21 cellular contexts compared by ENCODE assay signal in genomic region chr9:8571648-8572047, GRCh38.
A peak's percentile ranks its signal among the peaks of the same experiment; 100 is the strongest.
DNase-seq lines count a peak whose midpoint lies in the region; ATAC-seq and TF ChIP-seq lines count a peak whose summit lies in the region.
"Had no signal": no experiment of that assay in that cellular context is flagged by ENCODE, and none has a peak within 500 bp of the region (broad histone marks: within the 10 kb centered on the region; RNA-seq: fewer than 3 reads in every experiment).

No MANE protein-coding gene starts in this region.

- H3K36me3 Mint-ChIP-seq in nephron (ENCODE audit: low read depth) (peaks cover 6% of the 10 kb centered on the region), Calu3 (ENCODE audit: insufficient read depth, unreplicated experiment) (no peaks in the 10 kb centered on the region)
- H3K36me3 Mint-ChIP-seq: CD8-positive, alpha-beta T cell; IgD-negative memory B cell had no signal

- no peak overlapping the region for H3K4me3 ChIP-seq in right atrium auricular region
- H3K4me3 ChIP-seq: BLaER1 treated with 17β-estradiol and CSF1 and Interleukin-3, amounts not matched to agents 10 nM and 100 nM; GM12878; GM23338 had no signal

- H3K4me1 ChIP-seq in right atrium auricular region: no peaks in the 10 kb centered on the region
- H3K4me1 ChIP-seq: BLaER1 treated with 17β-estradiol and CSF1 and Interleukin-3, amounts not matched to agents 10 nM and 100 nM had no signal

- CTCF ChIA-PET in Calu3 (lab: Charles Lee): no interaction called here

- TF ChIP-seq CTCF in right atrium auricular region (IDR thresholded peaks at IDR 0.05) (no peak), nephron (IDR thresholded peaks at IDR 0.05; ENCODE audit: unreplicated experiment in 3 of 3) (no peak), Calu3 (IDR thresholded peaks at IDR 0.05; ENCODE audit: unreplicated experiment) (no peak)

- H3K9me3 ChIP-seq in right atrium auricular region: no peaks in the 10 kb centered on the region
- H3K9me3 ChIP-seq: BLaER1 treated with 17β-estradiol and CSF1 and Interleukin-3, amounts not matched to agents 10 nM and 100 nM had no signal

- H3K36me3 ChIP-seq in right atrium auricular region: no peaks in the 10 kb centered on the region
- H3K36me3 ChIP-seq: BLaER1 treated with 17β-estradiol and CSF1 and Interleukin-3, amounts not matched to agents 10 nM and 100 nM had no signal

- no peak for DNase-seq in Right ventricle myocardium superior
- DNase-seq in right atrium auricular region (ENCODE audit: low spot score): no peak
- DNase-seq in NCI-H146 treated with DMSO at 0.1 percent for 48 hours (lab: John Stamatoyannopoulos, UW; ENCODE audit: unreplicated experiment): peak; percentile 33
- DNase-seq in left cardiac atrium: no peak
- no peak for DNase-seq in UCSD-AML1 (lab: John Stamatoyannopoulos, UW; ENCODE audit: unreplicated experiment)
- no peak for DNase-seq in Calu3
- DNase-seq: CD8-positive, alpha-beta T cell; DMS 273 treated with DMSO at 0.1 percent for 48 hours; DMS53; DND-41; EL; HCEC 1CT; HFFc6 had no signal

- H3K27ac ChIP-seq in right atrium auricular region: no peak overlapping the region
- H3K27ac ChIP-seq: BLaER1 treated with 17β-estradiol and CSF1 and Interleukin-3, amounts not matched to agents 10 nM and 100 nM had no signal

- H3K4me3 Mint-ChIP-seq in nephron (no peak overlapping the region), Calu3 (ENCODE audit: low read depth, unreplicated experiment) (no peak overlapping the region)
- H3K4me3 Mint-ChIP-seq: B cell; CD8-positive, alpha-beta T cell; GM23338; HFFc6; IgD-negative memory B cell had no signal

- no peaks in the 10 kb centered on the region for H3K9me3 Mint-ChIP-seq in nephron
- H3K9me3 Mint-ChIP-seq in Calu3 (ENCODE audit: low read depth, unreplicated experiment): no peaks in the 10 kb centered on the region
- H3K9me3 Mint-ChIP-seq: CD8-positive, alpha-beta T cell; GM23338; IgD-negative memory B cell had no signal

- H3K27me3 ChIP-seq in right atrium auricular region: no peaks in the 10 kb centered on the region
- H3K27me3 ChIP-seq: BLaER1 treated with 17β-estradiol and CSF1 and Interleukin-3, amounts not matched to agents 10 nM and 100 nM had no signal

- intact Hi-C loops in Right ventricle myocardium superior (cut with DNase I) (no loop called here), left cardiac atrium (cut with DNase I) (no loop called here), Calu3 (cut with micrococcal nuclease; ENCODE audit: unreplicated experiment) (no loop called here)

- ATAC-seq in Right ventricle myocardium superior (ENCODE audit: poor library complexity): peak; percentile 66
- ATAC-seq in left cardiac atrium: peak; percentile 44 to 47
- ATAC-seq in HG03196 (IDR thresholded peaks at IDR 0.05; ENCODE audit: unreplicated experiment): no peak
- ATAC-seq: CD8-positive, alpha-beta T cell; GM12878; GM23338; HepG2 had no signal

- H3K27ac Mint-ChIP-seq in nephron: peak overlapping the region in 2 of 3 experiments; percentile 25 to 74
- no peak overlapping the region for H3K27ac Mint-ChIP-seq in Calu3 (ENCODE audit: unreplicated experiment)
- H3K27ac Mint-ChIP-seq: B cell; CD8-positive, alpha-beta T cell; GM23338; HFFc6; IgD-negative memory B cell had no signal

- peaks cover 28% of the 10 kb centered on the region for H3K4me1 Mint-ChIP-seq in nephron
- no peaks in the 10 kb centered on the region for H3K4me1 Mint-ChIP-seq in Calu3 (ENCODE audit: low read depth, unreplicated experiment)
- H3K4me1 Mint-ChIP-seq: B cell, GM23338, IgD-negative memory B cell had no signal

- H3K27me3 Mint-ChIP-seq in nephron (ENCODE audit: low read depth) (no peaks in the 10 kb centered on the region), Calu3 (ENCODE audit: unreplicated experiment) (no peaks in the 10 kb centered on the region)
- H3K27me3 Mint-ChIP-seq: B cell, IgD-negative memory B cell had no signal

- no TSS peak for BruUV-seq in Calu3 (replicated peaks; lab: Mats Ljungman, UMichigan)
